In the genomic region with DNA sequence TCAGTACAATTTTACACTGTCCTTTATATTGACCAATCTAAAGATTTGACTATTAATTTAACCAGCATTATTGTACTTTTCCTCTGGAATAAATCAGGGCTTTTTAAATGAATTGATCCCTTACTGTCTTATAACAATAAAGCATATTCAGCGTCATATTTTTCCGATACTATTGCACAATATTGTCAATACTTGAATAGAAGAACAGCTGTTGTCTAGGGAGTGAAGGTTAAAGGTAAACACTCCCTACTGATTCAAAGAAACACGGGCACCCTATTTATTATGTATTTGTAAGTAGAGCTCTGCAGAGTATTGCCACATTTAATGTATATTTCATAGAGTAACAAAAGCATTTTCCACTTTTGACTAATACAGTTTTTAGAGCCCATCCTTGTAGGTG, we compare ENCODE assay signal across 23 cellular contexts.
"Had no signal": no experiment of that assay in that cellular context is flagged by ENCODE, and none has a peak within 500 bp of the region (broad histone marks: within the 10 kb centered on the region; RNA-seq: fewer than 3 reads in every experiment).

No MANE protein-coding gene starts in this region.

- H3K79me2 ChIP-seq: hepatocyte had no signal

- ATAC-seq: left ventricle myocardium superior; lower lobe of right lung; naive thymus-derived CD8-positive, alpha-beta T cell; pancreas; right cardiac atrium; stimulated activated effector memory CD8-positive, alpha-beta T cell treated with anti-CD3 and anti-CD28 coated beads, Interleukin-12 subunit alpha, Interleukin-12 subunit beta, amount 100 ng/mL, for 72 hours had no signal

- H3K27ac ChIP-seq: hepatocyte, lower lobe of right lung, pancreas, prostate gland, sigmoid colon, spleen, transverse colon, upper lobe of left lung, vagina had no signal

- FAIRE-seq: pancreas, small intestine had no signal

- H3K9me3 ChIP-seq: lower lobe of right lung, pancreas, prostate gland, sigmoid colon, spleen, transverse colon, upper lobe of left lung, vagina had no signal

- H2AFZ ChIP-seq: hepatocyte had no signal

- H3K4me3 ChIP-seq: hepatocyte, lower lobe of right lung, pancreas, prostate gland, sigmoid colon, spleen, transverse colon, upper lobe of left lung, vagina had no signal

- H3K27me3 ChIP-seq: hepatocyte, pancreas, sigmoid colon, spleen, transverse colon, upper lobe of left lung, vagina had no signal

- DNase-seq: islet precursor cell; left ventricle myocardium superior; lower lobe of right lung; mammary epithelial cell; mesenchymal stem cell; naive thymus-derived CD8-positive, alpha-beta T cell; nucleus accumbens; pancreas; posterior cingulate gyrus; retina; right cardiac atrium; sigmoid colon; small intestine; spleen; stimulated activated CD4-positive, alpha-beta T cell treated with anti-CD3 and anti-CD28 coated beads, Interleukin-4, amount 100 ng/mL, for 24 hours; stimulated activated naive CD4-positive, alpha-beta T cell; substantia nigra; transverse colon; upper lobe of left lung had no signal

- H3K36me3 ChIP-seq: lower lobe of right lung, pancreas, prostate gland, sigmoid colon, spleen, transverse colon, upper lobe of left lung, vagina had no signal

- H3K4me2 ChIP-seq: hepatocyte had no signal

- H3K4me1 ChIP-seq: lower lobe of right lung, prostate gland, sigmoid colon, spleen, transverse colon, upper lobe of left lung, vagina had no signal
